1 cellular context compared by ENCODE assay signal in the genomic region with DNA sequence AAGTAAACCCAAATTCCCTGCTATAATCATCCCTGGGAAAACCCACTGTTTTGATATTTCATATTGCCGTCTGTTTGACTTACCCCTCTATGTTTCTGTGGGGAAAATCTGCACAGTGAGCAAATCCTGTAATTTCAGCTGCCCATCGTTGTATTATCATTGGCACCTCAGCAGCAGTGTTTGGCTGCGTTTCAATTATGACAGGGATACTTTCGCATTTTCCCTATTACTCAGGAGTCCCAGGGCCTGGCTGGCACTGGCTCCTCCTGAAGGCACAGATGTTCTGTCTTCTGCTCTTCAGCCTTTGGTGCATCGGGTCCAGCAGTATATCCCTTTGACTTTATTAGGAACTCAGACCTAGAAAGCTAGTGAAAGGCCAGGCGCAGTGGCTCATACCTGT.
TF ChIP-seq lines count a peak whose summit lies in the region.

No MANE protein-coding gene starts in this region.

TF ChIP-seq in endothelial cell of umbilical vein, 7 proteins besides CTCF, POLR2A, EP300 and RAD21 (continued from another document):
- TF ChIP-seq EZH2 (IDR thresholded peaks at IDR 0.05; ENCODE audit: borderline replicate concordance, low read depth, low read length, severe bottlenecking): no peak
- no peak for TF ChIP-seq POLR2AphosphoS5 (IDR thresholded peaks at IDR 0.05; ENCODE audit: insufficient read depth, low read depth, low read length)
- no peak for TF ChIP-seq MAX (IDR thresholded peaks at IDR 0.05; ENCODE audit: insufficient read depth, insufficient read length)
- TF ChIP-seq FOS (IDR thresholded peaks at IDR 0.05; ENCODE audit: borderline replicate concordance, insufficient read depth, low read length): no peak
- no peak for TF ChIP-seq GATA2 (IDR thresholded peaks at IDR 0.05; ENCODE audit: insufficient read depth, insufficient read length, low read depth, low read length)
